ENCODE assay signal across 32 cellular contexts in the genomic region with DNA sequence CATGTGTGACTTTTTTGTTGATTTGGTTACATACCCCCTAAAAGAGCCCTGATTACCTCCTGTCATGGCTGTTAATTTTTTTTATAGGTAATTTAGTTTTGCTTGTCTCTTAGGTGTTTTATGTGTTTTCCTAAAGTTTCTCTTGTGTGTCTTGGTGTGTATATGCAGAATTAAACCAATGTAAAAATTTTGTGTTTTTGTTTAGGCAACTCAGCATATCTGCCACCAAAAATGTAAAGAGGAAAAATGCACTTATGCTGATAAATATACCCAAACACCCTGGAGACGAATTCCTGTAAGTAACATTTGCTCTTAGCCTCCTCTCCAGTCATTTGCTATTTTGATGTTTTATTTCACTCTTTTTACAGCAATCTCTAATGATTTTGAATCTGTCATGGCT.
"Had no signal": no experiment of that assay in that cellular context is flagged by ENCODE, and none has a peak within 500 bp of the region (broad histone marks: within the 10 kb centered on the region; RNA-seq: fewer than 3 reads in every experiment).

No MANE protein-coding gene starts in this region.

- ATAC-seq: activated CD4-positive, alpha-beta T cell treated with anti-CD3 and anti-CD28 coated beads for 36 hours; activated T-helper 17 cell treated with anti-CD3 and anti-CD28 coated beads, Interleukin-2, amount 50 U/mL, for 72 hours; gastrocnemius medialis; heart left ventricle; T-cell had no signal

- H3K4me3 ChIP-seq: coronary artery, dorsolateral prefrontal cortex, esophagus muscularis mucosa, gastrocnemius medialis, heart left ventricle had no signal

- H3K9me3 ChIP-seq: esophagus muscularis mucosa, gastrocnemius medialis, heart left ventricle had no signal

- DNase-seq: activated CD4-positive, alpha-beta memory T cell treated with anti-CD3 and anti-CD28 coated beads for 36 hours; activated CD4-positive, alpha-beta T cell treated with anti-CD3 and anti-CD28 coated beads for 36 hours; activated CD4-positive, alpha-beta T cell treated with anti-CD3 and anti-CD28 coated beads, Interleukin-2, amount 10 ng/mL, durations not matched to agents 24 days and 14 days; activated CD4-positive, CD25-positive, alpha-beta regulatory T cell; activated CD4-positive, CD25-positive, alpha-beta regulatory T cell treated with anti-CD3 and anti-CD28 coated beads, Interleukin-2, amount 50 U/mL, for 72 hours; activated effector memory CD4-positive, alpha-beta T cell treated with Interleukin-2 at 50 U/mL for 16 hours; activated gamma-delta T cell treated with Interleukin-2 at 50 U/mL for 16 hours; activated naive CD4-positive, alpha-beta T cell treated with anti-CD3 and anti-CD28 coated beads, Interleukin-2, amount 50 U/mL, for 16 hours; activated naive CD4-positive, alpha-beta T cell treated with Interleukin-2 at 50 U/mL for 16 hours; activated T-cell treated with anti-CD3 and anti-CD28 coated beads, Interleukin-2, amount 50 U/mL, for 24 hours; amniotic stem cell; anterior cingulate cortex; brain microvascular endothelial cell; dorsolateral prefrontal cortex; effector memory CD4-positive, alpha-beta T cell; endodermal cell; erythroblast; gastrocnemius medialis; glutamatergic neuron; heart left ventricle; SW 1271; T-cell; T1000 had no signal

- H3K4me1 Mint-ChIP-seq: activated T-helper 17 cell treated with anti-CD3 and anti-CD28 coated beads, Interleukin-2, amount 50 U/mL, for 72 hours; endodermal cell had no signal

- H3K9me3 Mint-ChIP-seq: activated CD4-positive, alpha-beta memory T cell treated with anti-CD3 and anti-CD28 coated beads for 36 hours; activated CD4-positive, alpha-beta T cell treated with anti-CD3 and anti-CD28 coated beads, Interleukin-2, amount 10 ng/mL, durations not matched to agents 24 days and 14 days; activated T-cell treated with anti-CD3 and anti-CD28 coated beads, Interleukin-2, amount 50 U/mL, for 24 hours; activated T-helper 17 cell treated with anti-CD3 and anti-CD28 coated beads, Interleukin-2, amount 50 U/mL, for 72 hours; central memory CD8-positive, alpha-beta T cell; dendritic cell treated with granulocyte-macrophage colony-stimulating factor and Interleukin-4, amounts not matched to agents 40 ng/mL and 50 ng/mL, for 4 days; endodermal cell; T-cell; T-helper 1 cell treated with Interleukin-12 subunit alpha and Interleukin-12 subunit beta and Interleukin-4 antibody, amounts not matched to agents 30 μg/mL and 1 μg/mL, for 36 hours; T-helper 2 cell treated with Interferon-gamma antibody and Interleukin-4, amounts not matched to agents 5 μg/mL and 100 μg/mL, for 36 hours had no signal

- H3K27ac ChIP-seq: brain microvascular endothelial cell, coronary artery, dorsolateral prefrontal cortex, esophagus muscularis mucosa, foreskin keratinocyte, gastrocnemius medialis, heart left ventricle had no signal

- H3K4me3 Mint-ChIP-seq: activated CD4-positive, alpha-beta memory T cell treated with anti-CD3 and anti-CD28 coated beads for 36 hours; activated CD4-positive, alpha-beta T cell treated with anti-CD3 and anti-CD28 coated beads for 36 hours; activated CD4-positive, alpha-beta T cell treated with anti-CD3 and anti-CD28 coated beads, Interleukin-2, amount 10 ng/mL, durations not matched to agents 24 days and 14 days; activated naive CD8-positive, alpha-beta T cell; activated T-cell treated with anti-CD3 and anti-CD28 coated beads, Interleukin-2, amount 50 U/mL, for 24 hours; activated T-helper 17 cell treated with anti-CD3 and anti-CD28 coated beads, Interleukin-2, amount 50 U/mL, for 72 hours; central memory CD8-positive, alpha-beta T cell; dendritic cell treated with granulocyte-macrophage colony-stimulating factor and Interleukin-4, amounts not matched to agents 40 ng/mL and 50 ng/mL, for 4 days; endodermal cell; T-cell; T-helper 1 cell treated with Interleukin-12 subunit alpha and Interleukin-12 subunit beta and Interleukin-4 antibody, amounts not matched to agents 30 μg/mL and 1 μg/mL, for 36 hours; T-helper 2 cell treated with Interferon-gamma antibody and Interleukin-4, amounts not matched to agents 5 μg/mL and 100 μg/mL, for 36 hours had no signal

- H3K27ac Mint-ChIP-seq: activated CD4-positive, alpha-beta memory T cell treated with anti-CD3 and anti-CD28 coated beads for 36 hours; activated CD4-positive, alpha-beta T cell treated with anti-CD3 and anti-CD28 coated beads for 36 hours; activated CD4-positive, alpha-beta T cell treated with anti-CD3 and anti-CD28 coated beads, Interleukin-2, amount 10 ng/mL, durations not matched to agents 24 days and 14 days; activated naive CD8-positive, alpha-beta T cell; activated T-cell treated with anti-CD3 and anti-CD28 coated beads, Interleukin-2, amount 50 U/mL, for 24 hours; activated T-helper 17 cell treated with anti-CD3 and anti-CD28 coated beads, Interleukin-2, amount 50 U/mL, for 72 hours; dendritic cell treated with granulocyte-macrophage colony-stimulating factor and Interleukin-4, amounts not matched to agents 40 ng/mL and 50 ng/mL, for 4 days; endodermal cell; T-cell; T-helper 1 cell treated with Interleukin-12 subunit alpha and Interleukin-12 subunit beta and Interleukin-4 antibody, amounts not matched to agents 30 μg/mL and 1 μg/mL, for 36 hours; T-helper 2 cell treated with Interferon-gamma antibody and Interleukin-4, amounts not matched to agents 5 μg/mL and 100 μg/mL, for 36 hours had no signal

- H3K27me3 Mint-ChIP-seq: activated CD4-positive, alpha-beta memory T cell treated with anti-CD3 and anti-CD28 coated beads for 36 hours; activated CD4-positive, alpha-beta T cell treated with anti-CD3 and anti-CD28 coated beads for 36 hours; activated CD4-positive, alpha-beta T cell treated with anti-CD3 and anti-CD28 coated beads, Interleukin-2, amount 10 ng/mL, durations not matched to agents 24 days and 14 days; activated naive CD8-positive, alpha-beta T cell; activated T-cell treated with anti-CD3 and anti-CD28 coated beads, Interleukin-2, amount 50 U/mL, for 24 hours; activated T-helper 17 cell treated with anti-CD3 and anti-CD28 coated beads, Interleukin-2, amount 50 U/mL, for 72 hours; central memory CD8-positive, alpha-beta T cell; dendritic cell treated with granulocyte-macrophage colony-stimulating factor and Interleukin-4, amounts not matched to agents 40 ng/mL and 50 ng/mL, for 4 days; T-cell had no signal
